ENCODE assay signal across 21 cellular contexts in the genomic region with DNA sequence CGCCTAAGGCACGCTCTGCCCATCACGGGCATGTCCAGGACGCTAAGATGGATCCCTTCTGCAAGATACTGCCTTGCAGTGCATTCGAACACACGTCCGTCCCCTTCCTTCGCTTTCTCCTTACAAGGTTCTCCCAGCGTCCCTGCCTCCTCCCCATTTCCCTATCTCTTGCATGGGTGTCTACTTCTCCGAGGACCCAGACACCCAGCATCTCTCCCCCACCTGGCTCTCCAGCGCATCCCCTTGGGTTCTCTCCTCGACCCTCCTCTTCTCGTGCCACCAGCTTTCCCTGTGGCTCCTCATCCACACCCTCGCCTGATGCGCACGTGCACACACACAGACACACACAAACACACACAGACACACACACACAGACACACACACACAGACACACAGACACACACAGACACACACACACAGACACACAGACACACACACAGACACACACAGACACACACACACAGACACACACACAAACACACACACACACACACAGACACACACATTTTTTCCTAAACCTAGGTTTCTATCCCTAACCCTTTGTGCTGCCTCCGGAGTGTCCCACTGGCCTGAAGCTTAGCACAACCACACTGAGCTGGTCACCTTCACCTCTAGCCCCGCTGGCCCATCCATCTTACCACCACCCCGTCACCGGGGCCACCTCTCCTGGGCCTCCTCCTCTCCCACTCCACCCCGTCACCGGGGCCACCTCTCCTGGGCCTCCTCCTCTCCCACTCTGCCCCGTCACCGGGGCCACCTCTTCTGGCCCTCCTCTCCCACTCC. TPM values are rescaled to one million over a fixed set of nuclear protein-coding genes. Genes with fewer than 3 reads are reported as not detected.
DNase-seq lines count a peak whose midpoint lies in the region; ATAC-seq, FAIRE-seq and TF ChIP-seq lines count a peak whose summit lies in the region.
"Had no signal": no experiment of that assay in that cellular context is flagged by ENCODE, and none has a peak within 500 bp of the region (broad histone marks: within the 10 kb centered on the region; RNA-seq: fewer than 3 reads in every experiment).

No MANE protein-coding gene starts in this region.

- no peak overlapping the region for H3K27ac Mint-ChIP-seq in activated CD4-positive, alpha-beta memory T cell treated with anti-CD3 and anti-CD28 coated beads, Interleukin-2, amount 10 ng/mL, durations not matched to agents 7 days and 5 days
- H3K27ac Mint-ChIP-seq: HFFc6 had no signal

- no peaks in the 10 kb centered on the region for H3K79me2 ChIP-seq in HepG2 (ENCODE audit: insufficient read depth, low read length)

- H4K20me1 ChIP-seq in HepG2 (ENCODE audit: insufficient read depth, low read length) = no peaks in the 10 kb centered on the region

- FAIRE-seq in HepG2 (lab: Jason Lieb, UNC) (no peak), urothelium cell line (lab: Jason Lieb, UNC) (peak; percentile 98)
- FAIRE-seq: GM12891 had no signal

- BruUV-seq in HepG2 (replicated peaks; lab: Mats Ljungman, UMichigan) = no TSS peak

- H3K27ac ChIP-seq in HepG2 (ENCODE audit: extremely low read length, insufficient read depth, low read length) (no peak overlapping the region), right lobe of liver (no peak overlapping the region)
- H3K27ac ChIP-seq: PC-9, RWPE1 had no signal

- no peak overlapping the region for H2AFZ ChIP-seq in HepG2 (ENCODE audit: low read length)
- H2AFZ ChIP-seq: PC-9 had no signal

- no peak for TF ChIP-seq EP300 in HepG2 (IDR thresholded peaks at IDR 0.05; ENCODE audit: low read depth in 2 of 2, low read length in 2 of 2)
- no peak for TF ChIP-seq EP300 in HepG2 (CRISPR knock-in tag; IDR thresholded peaks at IDR 0.05; ENCODE audit: borderline replicate concordance)

- H3K4me3 ChIP-seq in HepG2 (replicated peaks in 1 of 3; ENCODE audit: insufficient read depth in 1 of 3, low read depth in 2 of 3, low read length in 3 of 3) = no peak overlapping the region
- H3K4me3 ChIP-seq in right lobe of liver = no peak overlapping the region
- H3K4me3 ChIP-seq: PC-9 had no signal

- H3K4me2 ChIP-seq in HepG2 (ENCODE audit: low read depth, low read length) = no peak overlapping the region
- H3K4me2 ChIP-seq: PC-9 had no signal

- no peaks in the 10 kb centered on the region for H3K4me1 ChIP-seq in HepG2 (ENCODE audit: insufficient read depth, low read length)
- no peaks in the 10 kb centered on the region for H3K4me1 ChIP-seq in right lobe of liver
- H3K4me1 ChIP-seq: BE2C had no signal

- H3K9ac ChIP-seq in HepG2 (ENCODE audit: insufficient read depth, low read depth, low read length) = no peak overlapping the region

- intact Hi-C loops in HepG2 (cut with micrococcal nuclease; ENCODE audit: unreplicated experiment) = no loop called here
- intact Hi-C loops in right lobe of liver (cut with DNase I) = no loop called here

- CTCF ChIA-PET in HepG2 (lab: Yijun Ruan, JAX; ENCODE audit: low intra/inter-chr PET ratio, low total read pairs) = interaction anchor here (2.3 kb wide), 1 partner anchor 14 kb away, joined by 7 read pairs; no protein-coding TSS in a partner anchor
- CTCF ChIA-PET in activated CD4-positive, alpha-beta memory T cell treated with anti-CD3 and anti-CD28 coated beads, Interleukin-2, amount 10 ng/mL, durations not matched to agents 7 days and 5 days (lab: Charles Lee) = no interaction called here

- H3K36me3 Mint-ChIP-seq in activated CD4-positive, alpha-beta memory T cell treated with anti-CD3 and anti-CD28 coated beads, Interleukin-2, amount 10 ng/mL, durations not matched to agents 7 days and 5 days (ENCODE audit: low read depth) = no peaks in the 10 kb centered on the region

- TF ChIP-seq CTCF in HepG2 (CRISPR knock-in tag; IDR thresholded peaks at IDR 0.05) = no peak
- TF ChIP-seq CTCF in right lobe of liver (IDR thresholded peaks at IDR 0.05) = no peak

- H3K36me3 ChIP-seq in HepG2 (replicated peaks in 1 of 2; ENCODE audit: control insufficient read depth in 1 of 2, insufficient read depth in 2 of 2, low read length in 2 of 2) (no peaks in the 10 kb centered on the region), right lobe of liver (no peaks in the 10 kb centered on the region)
- H3K36me3 ChIP-seq: BE2C had no signal

- TF ChIP-seq POLR2A in HepG2 (IDR thresholded peaks at IDR 0.05; ENCODE audit: insufficient read depth in 1 of 2, low read depth in 2 of 2, low read length in 2 of 2) (no peak), right lobe of liver (IDR thresholded peaks at IDR 0.05) (no peak)

- H3K4me3 Mint-ChIP-seq in activated CD4-positive, alpha-beta memory T cell treated with anti-CD3 and anti-CD28 coated beads, Interleukin-2, amount 10 ng/mL, durations not matched to agents 7 days and 5 days = no peak overlapping the region
- H3K4me3 Mint-ChIP-seq: HFFc6 had no signal

- H3K27me3 ChIP-seq in HepG2 (ENCODE audit: control insufficient read depth in 1 of 2, insufficient read depth in 2 of 2, low read length in 2 of 2) (peaks cover 3 to 35% of the 10 kb centered on the region in 2 experiments; a peak in 3 of 5 replicates), right lobe of liver (no peaks in the 10 kb centered on the region)
- H3K27me3 ChIP-seq: BE2C had no signal

- H3K9me3 Mint-ChIP-seq in activated CD4-positive, alpha-beta memory T cell treated with anti-CD3 and anti-CD28 coated beads, Interleukin-2, amount 10 ng/mL, durations not matched to agents 7 days and 5 days = peaks cover 3% of the 10 kb centered on the region
- H3K9me3 Mint-ChIP-seq: HFFc6 had no signal

- no peak for TF ChIP-seq RAD21 in HepG2 (CRISPR knock-in tag; IDR thresholded peaks at IDR 0.05)

- WGBS in HepG2 (ENCODE audit: low lambda C conversion rate) = 60% methylated on average over 24 of the region's 24 CpGs
- WGBS in right lobe of liver (ENCODE audit: insufficient coverage, low coverage, low lambda C conversion rate, missing lambda C conversion rate) = 78% methylated on average over 23 of the region's 24 CpGs

- peak; percentile 18; the same call in 1 of the 3 replicates for ATAC-seq in HepG2
- ATAC-seq in right lobe of liver = no peak
- no peak for ATAC-seq in HG03457 (IDR thresholded peaks at IDR 0.05; ENCODE audit: unreplicated experiment)

- no peaks in the 10 kb centered on the region for H3K4me1 Mint-ChIP-seq in activated CD4-positive, alpha-beta memory T cell treated with anti-CD3 and anti-CD28 coated beads, Interleukin-2, amount 10 ng/mL, durations not matched to agents 7 days and 5 days

- DNase-seq in HepG2 (ENCODE audit: low spot score) (no peak), right lobe of liver (no peak), RPMI7951 (ENCODE audit: low read depth) (peak; percentile 47), left kidney (ENCODE audit: low read depth, low spot score) (peak; percentile 25), urothelium cell line (ENCODE audit: low spot score) (no peak)
- DNase-seq in activated CD4-positive, alpha-beta memory T cell treated with anti-CD3 and anti-CD28 coated beads, Interleukin-2, amount 10 ng/mL, durations not matched to agents 7 days and 5 days = no peak
- DNase-seq: BE2C, DMS79, H7, HFFc6, Kasumi-1, NCI-H1694, NCI-H2081, NCI-H510A, NCI-H748 treated with DMSO at 0.1 percent for 48 hours, PC-9 had no signal

- peaks cover 6% of the 10 kb centered on the region for H3K9me3 ChIP-seq in HepG2 (ENCODE audit: low read length)
- H3K9me3 ChIP-seq in right lobe of liver = no peaks in the 10 kb centered on the region
- H3K9me3 ChIP-seq: BE2C had no signal

- H3K27me3 Mint-ChIP-seq in activated CD4-positive, alpha-beta memory T cell treated with anti-CD3 and anti-CD28 coated beads, Interleukin-2, amount 10 ng/mL, durations not matched to agents 7 days and 5 days = no peaks in the 10 kb centered on the region

- in situ Hi-C loops in HepG2 (cut with HindIII; ENCODE audit: extremely low pct_ligation_motif_present, low pct_unique_long_range_greater_than_20kb) = no loop called here

- POLR2A ChIA-PET in HepG2 (lab: Yijun Ruan, JAX) = no interaction called here
- POLR2A ChIA-PET in activated CD4-positive, alpha-beta memory T cell treated with anti-CD3 and anti-CD28 coated beads, Interleukin-2, amount 10 ng/mL, durations not matched to agents 7 days and 5 days (lab: Charles Lee) = no interaction called here

TF ChIP-seq in HepG2, 621 proteins besides CTCF, POLR2A, EP300 and RAD21 (continues in another document):
- peak; percentile 57; the same call in 1 of the 2 replicates for TF ChIP-seq ZNF563 (CRISPR knock-in tag; IDR thresholded peaks at IDR 0.05)
- TF ChIP-seq ZNF605 (CRISPR knock-in tag; IDR thresholded peaks at IDR 0.05) = no peak
- TF ChIP-seq, protein P1, sequence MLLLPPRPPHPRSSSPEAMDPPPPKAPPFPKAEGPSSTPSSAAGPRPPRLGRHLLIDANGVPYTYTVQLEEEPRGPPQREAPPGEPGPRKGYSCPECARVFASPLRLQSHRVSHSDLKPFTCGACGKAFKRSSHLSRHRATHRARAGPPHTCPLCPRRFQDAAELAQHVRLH (CRISPR knock-in tag; IDR thresholded peaks at IDR 0.05; ENCODE audit: borderline replicate concordance, low read depth) = no peak
- no peak for TF ChIP-seq YEATS4 (CRISPR knock-in tag; IDR thresholded peaks at IDR 0.05; ENCODE audit: borderline replicate concordance)

RNA-seq across cellular contexts. Expression of gene ANKRD60, which starts 31.9 kb away (rescaled TPM):
- total RNA-seq in HepG2 (2016; rRNA removed; fragmentation: Illumina TruSeq; extraction: Trizol) = not detected in 2 replicates
- not detected in 2 replicates for total RNA-seq in HepG2 (2016; cell fraction: cytosol; rRNA removed; fragmentation: Illumina TruSeq; extraction: Trizol; ENCODE audit: low read depth)
- not detected in 2 replicates for total RNA-seq in HepG2 (2016; cell fraction: insoluble cytoplasmic fraction; rRNA removed; fragmentation: Illumina TruSeq; extraction: Trizol)
- total RNA-seq in HepG2 (2016; cell fraction: membrane; rRNA removed; fragmentation: Illumina TruSeq; extraction: Trizol) = not detected in 2 replicates
- not detected in 2 replicates for total RNA-seq in HepG2 (2016; cell fraction: nucleus; rRNA removed; fragmentation: Illumina TruSeq; extraction: Trizol)
- polyA plus RNA-seq in HepG2 (2011; rRNA removed) = not detected in 2 replicates
- not detected in 2 replicates for polyA plus RNA-seq in HepG2 (2011; cell fraction: cytosol; rRNA removed)
- polyA plus RNA-seq in HepG2 (2011; cell fraction: nucleus; rRNA removed) = not detected in 2 replicates
- polyA plus RNA-seq in HepG2 (2012) = not detected in 2 replicates
- polyA plus RNA-seq in HepG2 (2016; cell fraction: cytosol; fragmentation: Illumina TruSeq; extraction: Trizol; ENCODE audit: low read depth) = not detected in 2 replicates
- not detected in 2 replicates for polyA plus RNA-seq in HepG2 (2016; cell fraction: insoluble cytoplasmic fraction; fragmentation: Illumina TruSeq; extraction: Trizol; ENCODE audit: low read depth)
- polyA plus RNA-seq in HepG2 (2016; cell fraction: membrane; fragmentation: Illumina TruSeq; extraction: Trizol; ENCODE audit: low read depth) = not detected in 2 replicates
- not detected in 2 replicates for polyA plus RNA-seq in HepG2 (2016; cell fraction: nucleus; fragmentation: Illumina TruSeq; extraction: Trizol; ENCODE audit: insufficient read depth, low read depth)
- not detected in 2 replicates for polyA minus RNA-seq in HepG2 (2011; rRNA and poly(A)+ RNA removed; ENCODE audit: low replicate concordance)
- not detected in 2 replicates for polyA minus RNA-seq in HepG2 (2011; cell fraction: cytosol; rRNA and poly(A)+ RNA removed)
- not detected in 2 replicates for polyA minus RNA-seq in HepG2 (2011; cell fraction: nucleus; rRNA and poly(A)+ RNA removed)
- total RNA-seq in right lobe of liver = not detected
- total RNA-seq in RPMI7951 (2014; rRNA removed; shearing (Covaris generic)) = not detected in 2 replicates
- total RNA-seq in activated CD4-positive, alpha-beta memory T cell treated with anti-CD3 and anti-CD28 coated beads, Interleukin-2, amount 10 ng/mL, durations not matched to agents 7 days and 5 days = not detected
- total RNA-seq: A673, H7, HFFc6, MCF 10A, PC-9 had no signal

Comparison
In these comparisons a context has a peak if more than half of its experiments do, and no peak if none do; other contexts are left out.
1. DNase-seq: peak in RPMI7951 (single experiment) and left kidney (single experiment); none in HepG2 (single experiment), right lobe of liver (0 of 3), urothelium cell line (single experiment) and activated CD4-positive, alpha-beta memory T cell treated with anti-CD3 and anti-CD28 coated beads, Interleukin-2, amount 10 ng/mL, durations not matched to agents 7 days and 5 days (single experiment).